Comparison of ENCODE assay signal across 1 cellular context in the genomic region with DNA sequence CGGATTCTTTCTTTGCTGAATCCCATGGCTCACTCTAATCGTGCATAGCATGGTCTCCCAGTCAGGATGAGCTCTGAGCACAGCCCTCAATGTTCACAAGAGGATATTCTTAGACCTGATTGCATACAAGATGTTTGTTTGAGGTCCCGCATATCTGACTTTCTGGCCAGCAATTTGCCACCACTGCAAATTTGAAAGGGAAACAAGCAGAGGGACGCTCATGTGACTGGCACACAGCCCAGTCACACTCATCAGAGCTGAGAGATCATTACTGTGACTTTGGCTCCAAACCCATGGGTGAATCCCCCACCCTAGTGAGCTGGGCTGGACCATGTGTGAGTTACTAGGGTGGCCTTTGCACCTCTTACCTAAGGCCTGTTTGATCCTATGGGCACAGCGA.
TF ChIP-seq lines count a peak whose summit lies in the region.

No MANE protein-coding gene starts in this region.

TF ChIP-seq in K562, 482 proteins besides CTCF, POLR2A, EP300 and RAD21:
- no peak for TF ChIP-seq BCLAF1 (IDR thresholded peaks at IDR 0.05; ENCODE audit: borderline replicate concordance in 1 of 2, control insufficient read depth in 1 of 2, low read depth in 2 of 2, low read length in 1 of 2)
- TF ChIP-seq BHLHE40 (IDR thresholded peaks at IDR 0.05; ENCODE audit: low read length), result peak; percentile 46; the same call in 1 of the 2 replicates
- peak; percentile 59 for TF ChIP-seq ZNF316 (IDR thresholded peaks at IDR 0.05)
